In genomic region chr19:34359140-34359953, GRCh38 we compare ENCODE assay signal across 8 cellular contexts. TPM values are rescaled to one million over a fixed set of nuclear protein-coding genes. Genes with fewer than 3 reads are reported as not detected.
DNase-seq lines count a peak whose midpoint lies in the region; ATAC-seq, FAIRE-seq and TF ChIP-seq lines count a peak whose summit lies in the region.

No MANE protein-coding gene starts in this region.

- peak overlapping the region; percentile 57 for H3K4me2 ChIP-seq in SK-N-SH

- TF ChIP-seq EP300 in SK-N-SH (IDR thresholded peaks at IDR 0.05; ENCODE audit: borderline replicate concordance in 1 of 2, low read depth in 1 of 2, low read length in 1 of 2): no peak

- intact Hi-C loops in Right ventricle myocardium inferior (cut with DNase I) (no loop called here), pancreas (cut with DNase I) (no loop called here), tibial artery (cut with DNase I; ENCODE audit: low total_unique reads) (loop anchor here (5.0 kb wide), 1 partner anchor 143 kb away; no protein-coding TSS in a partner anchor)

- peak; percentile 35 for TF ChIP-seq RAD21 in SK-N-SH (IDR thresholded peaks at IDR 0.05; ENCODE audit: low read length)

- POLR2A ChIA-PET in SK-N-SH (lab: Yijun Ruan, JAX): interaction anchor here (1.0 to 1.5 kb wide), 2 partner anchors 9 to 10 kb away, joined by 4 to 5 read pairs; no protein-coding TSS in a partner anchor

- peak overlapping the region; percentile 36 to 90 for H3K27ac ChIP-seq in SK-N-SH (ENCODE audit: low read depth in 2 of 2, low read length in 1 of 2)
- H3K27ac ChIP-seq in pancreas: peak overlapping the region; percentile 58 to 80 (median 76)
- H3K27ac ChIP-seq in tibial artery: peak overlapping the region; percentile 84 to 87

- no peaks in the 10 kb centered on the region for H3K36me3 Mint-ChIP-seq in activated naive CD8-positive, alpha-beta T cell

- H3K4me1 Mint-ChIP-seq in activated naive CD8-positive, alpha-beta T cell (ENCODE audit: low read depth): peaks cover 25% of the 10 kb centered on the region

- H3K27me3 Mint-ChIP-seq in activated naive CD8-positive, alpha-beta T cell: no peaks in the 10 kb centered on the region

- H3K9me2 ChIP-seq in SK-N-SH: no peaks in the 10 kb centered on the region

- no peaks in the 10 kb centered on the region for H3K36me3 ChIP-seq in SK-N-SH (replicated peaks in 1 of 2; ENCODE audit: control insufficient read depth in 1 of 2, insufficient read depth in 2 of 2, low read length in 1 of 2)
- no peaks in the 10 kb centered on the region for H3K36me3 ChIP-seq in pancreas
- peaks cover 12 to 17% (median 15%) of the 10 kb centered on the region in 3 donors for H3K36me3 ChIP-seq in tibial artery

- DNase-seq in GM12865 (ENCODE audit: low read depth) (peak; percentile 100), NCI-H1092 (lab: John Stamatoyannopoulos, UW) (peak; percentile 91), SK-N-SH (peak; percentile 98), Right ventricle myocardium inferior (ENCODE audit: missing footprints) (peak; percentile 98), pancreas (peak; percentile 96 to 99 (median 98)), tibial artery (peak; percentile 94 to 97)

- peaks cover 11 to 17% of the 10 kb centered on the region in 2 experiments; a peak in 2 of 4 replicates for H3K4me1 ChIP-seq in SK-N-SH (ENCODE audit: control insufficient read depth in 1 of 2, insufficient read depth in 2 of 2, low read depth in 1 of 2, low read length in 1 of 2)
- peaks cover 0 to 11% (median 0%) of the 10 kb centered on the region in 3 donors for H3K4me1 ChIP-seq in pancreas
- H3K4me1 ChIP-seq in tibial artery: peaks cover 0 to 15% (median 7%) of the 10 kb centered on the region in 4 donors

- H3K9me3 ChIP-seq in SK-N-SH (no peaks in the 10 kb centered on the region), pancreas (no peaks in the 10 kb centered on the region), tibial artery (no peaks in the 10 kb centered on the region)

- peak; percentile 67 for TF ChIP-seq CTCF in GM12865 (IDR thresholded peaks at IDR 0.05; ENCODE audit: insufficient read depth, low read depth, low read length, missing control alignments)
- TF ChIP-seq CTCF in SK-N-SH (IDR thresholded peaks at IDR 0.05): peak; percentile 67
- TF ChIP-seq CTCF in pancreas (IDR thresholded peaks at IDR 0.05): peak; percentile 9 to 28 (median 11)
- TF ChIP-seq CTCF in tibial artery (IDR thresholded peaks at IDR 0.05): peak; percentile 48 to 50

- H3K9me3 Mint-ChIP-seq in activated naive CD8-positive, alpha-beta T cell (ENCODE audit: low read depth): no peaks in the 10 kb centered on the region

- CTCF ChIA-PET in SK-N-SH (lab: Yijun Ruan, JAX): interaction anchor here (0.9 to 2.1 kb wide), 4 partner anchors 11 to 21 kb away, joined by 3 to 11 read pairs (median 8); no protein-coding TSS in a partner anchor

- FAIRE-seq in pancreas (lab: Jason Lieb, UNC): no peak

- peak overlapping the region; percentile 52 for H2AFZ ChIP-seq in SK-N-SH (ENCODE audit: low read depth)

- no peaks in the 10 kb centered on the region for H3K79me2 ChIP-seq in SK-N-SH (ENCODE audit: insufficient read depth)

- peak overlapping the region; percentile 38 for H3K9ac ChIP-seq in SK-N-SH

- H3F3A ChIP-seq in SK-N-SH (replicated peaks; ENCODE audit: insufficient read depth): peaks cover 18% of the 10 kb centered on the region

- WGBS in SK-N-SH (ENCODE audit: low lambda C conversion rate): 5% methylated on average over 37 of the region's 61 CpGs
- WGBS in pancreas, 2 donors: 2% methylated on average over 60 to 61 of the region's 61 CpGs

- H3K27me3 ChIP-seq in SK-N-SH (ENCODE audit: insufficient read depth) (no peaks in the 10 kb centered on the region), pancreas (no peaks in the 10 kb centered on the region), tibial artery (no peaks in the 10 kb centered on the region)

- H3K27ac Mint-ChIP-seq in activated naive CD8-positive, alpha-beta T cell: peak overlapping the region; percentile 94

- H3K4me3 Mint-ChIP-seq in activated naive CD8-positive, alpha-beta T cell: peak overlapping the region; percentile 91

- ATAC-seq in HG02623 (IDR thresholded peaks at IDR 0.05; ENCODE audit: unreplicated experiment) (peak; percentile 87), Right ventricle myocardium inferior (peak; percentile 97), pancreas (peak; percentile 92 to 97 (median 95))

- peak overlapping the region; percentile 76 for H3K4me3 ChIP-seq in GM12865 (ENCODE audit: low read depth, low read length)
- peak overlapping the region; percentile 46 to 51 for H3K4me3 ChIP-seq in SK-N-SH (ENCODE audit: low read depth in 2 of 2, low read length in 1 of 2)
- H3K4me3 ChIP-seq in pancreas: peak overlapping the region; percentile 27 to 50 (median 36)
- H3K4me3 ChIP-seq in tibial artery: peak overlapping the region; percentile 47 to 57

- H4K20me1 ChIP-seq in SK-N-SH (ENCODE audit: insufficient read depth): no peaks in the 10 kb centered on the region

TF ChIP-seq in SK-N-SH, 30 proteins besides CTCF, POLR2A, EP300 and RAD21:
- TF ChIP-seq POLR2AphosphoS5 (IDR thresholded peaks at IDR 0.05; ENCODE audit: low read depth, low read length) (peak; percentile 55), ZBTB33 (IDR thresholded peaks at IDR 0.05; ENCODE audit: borderline replicate concordance, low read depth) (no peak), FOXM1 (IDR thresholded peaks at IDR 0.05; ENCODE audit: low read depth) (no peak), MXI1 (IDR thresholded peaks at IDR 0.05; ENCODE audit: low read depth, low read length) (peak; percentile 81), GATA2 (CRISPR knock-in tag; IDR thresholded peaks at IDR 0.05) (no peak), MEF2A (IDR thresholded peaks at IDR 0.05; ENCODE audit: borderline replicate concordance, low read depth) (no peak), FOSL2 (IDR thresholded peaks at IDR 0.05; ENCODE audit: borderline replicate concordance, low read depth) (0 out of 2 replicates have a peak, but pooled peaks have one; percentile 1), USF1 (IDR thresholded peaks at IDR 0.05; ENCODE audit: borderline replicate concordance, low read depth) (no peak; the same call in 1 of the 2 replicates), NFIC (IDR thresholded peaks at IDR 0.05; ENCODE audit: borderline replicate concordance) (no peak), GABPA (IDR thresholded peaks at IDR 0.05; ENCODE audit: low read depth) (no peak), SIN3A (IDR thresholded peaks at IDR 0.05; ENCODE audit: borderline replicate concordance, low read depth, low read length) (peak; percentile 33; the same call in 1 of the 2 replicates), FOXJ3 (CRISPR knock-in tag; IDR thresholded peaks at IDR 0.05) (no peak), JUND (IDR thresholded peaks at IDR 0.05) (no peak), TAF1 (IDR thresholded peaks at IDR 0.05; ENCODE audit: borderline replicate concordance, low read depth, low read length) (no peak), NRF1 (IDR thresholded peaks at IDR 0.05; ENCODE audit: low read depth, low read length) (peak; percentile 99), USF2 (IDR thresholded peaks at IDR 0.05; ENCODE audit: borderline replicate concordance, low read depth, low read length) (0 out of 2 replicates have a peak, but pooled peaks have one; percentile 6), RFX5 (IDR thresholded peaks at IDR 0.05; ENCODE audit: low read length) (no peak), MAX (IDR thresholded peaks at IDR 0.05; ENCODE audit: low read depth) (peak; percentile 91), SMC3 (IDR thresholded peaks at IDR 0.05; ENCODE audit: low read depth, low read length) (peak; percentile 15; the same call in 1 of the 2 replicates)

RNA-seq across cellular contexts. Expression of gene GPI, which starts 5.6 kb away (rescaled TPM):
- polyA plus RNA-seq in SK-N-SH (2012; rRNA removed) (82.7 and 144 TPM in 2 replicates), pancreas (10 to 100 TPM; 51.1 to 73.0 TPM)
- polyA plus RNA-seq in SK-N-SH (2012; cell fraction: cytosol; rRNA removed): 71.6 and 88.3 TPM in 2 replicates
- polyA plus RNA-seq in SK-N-SH (2012; cell fraction: nucleus; rRNA removed): 120 and 170 TPM in 2 replicates
- total RNA-seq in Right ventricle myocardium inferior (533 TPM), pancreas (100 to 1,000 TPM in 2 of 6 donors, 10 to 100 TPM in 4; 50.5 to 119 (median 70.9) TPM)

RNA-seq across cellular contexts. Expression of gene PDCD2L, which starts 44.9 kb away (rescaled TPM):
- polyA plus RNA-seq in SK-N-SH (2012; rRNA removed) (20.8 and 22.3 TPM in 2 replicates), pancreas (10 to 100 TPM; 10.8 to 11.2 TPM)
- polyA plus RNA-seq in SK-N-SH (2012; cell fraction: cytosol; rRNA removed): 18.5 and 21.0 TPM in 2 replicates
- 10.4 and 11.8 TPM in 2 replicates for polyA plus RNA-seq in SK-N-SH (2012; cell fraction: nucleus; rRNA removed)
- total RNA-seq in Right ventricle myocardium inferior (10.6 TPM), pancreas (1 to 10 TPM; 4.2 to 8.3 (median 5.5) TPM)

Comparison
In these comparisons a context has a peak if more than half of its experiments do, and no peak if none do; other contexts are left out.
1. Peak in every context shown above with its lines: DNase-seq, ATAC-seq, H3K4me3 ChIP-seq and H3K27ac ChIP-seq.
2. CTCF ChIP-seq: peak in every context shown above with its lines; median percentile 67 in GM12865; 67 in SK-N-SH; 49 in tibial artery; 11 in pancreas.